ENCODE assay signal across 1 cellular context in the genomic region with DNA sequence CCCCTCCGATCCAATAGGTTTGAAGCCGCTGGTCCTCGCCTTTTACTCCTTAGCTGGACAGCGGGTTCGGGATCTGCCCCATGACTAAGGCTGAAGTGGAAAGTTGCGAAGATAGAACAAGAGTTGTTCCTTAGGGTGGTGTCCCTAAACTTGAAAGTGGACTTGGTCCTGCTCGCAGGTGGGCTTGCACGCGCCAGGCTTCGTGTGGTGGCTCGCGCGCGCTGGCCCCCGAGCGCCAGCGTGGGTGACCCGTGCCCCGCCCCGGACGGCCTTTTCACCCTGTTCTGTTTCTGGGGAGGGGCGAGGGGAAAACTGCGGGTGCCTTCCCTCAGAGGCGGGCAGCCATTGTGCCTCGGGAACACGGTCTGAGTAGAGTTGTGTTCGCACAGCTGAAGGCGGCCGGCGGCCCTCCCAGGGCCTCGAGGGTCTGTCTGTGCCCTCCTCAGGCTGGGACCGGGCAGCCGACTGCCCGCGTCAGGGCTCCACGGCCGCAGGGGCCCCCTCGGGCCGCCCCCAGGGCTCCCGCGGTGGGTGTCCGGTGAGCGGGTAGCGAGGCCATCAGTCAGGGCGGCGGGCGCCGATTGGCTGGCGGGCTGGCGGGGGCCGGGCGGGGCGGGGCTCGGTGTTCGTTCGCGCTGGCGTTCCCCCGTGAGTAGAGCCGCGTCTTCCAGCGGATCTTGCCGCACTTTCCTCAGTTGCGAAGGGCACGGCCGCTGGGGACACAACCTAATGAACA.
TF ChIP-seq lines count a peak whose summit lies in the region.

No MANE protein-coding gene starts in this region.

TF ChIP-seq in HepG2, 621 proteins besides CTCF, POLR2A, EP300 and RAD21 (continued from another document and continues in another):
- TF ChIP-seq ZNF33B (CRISPR knock-in tag; IDR thresholded peaks at IDR 0.05) (peak; percentile 96; the same call in 1 of the 2 replicates), SETDB1 (CRISPR knock-in tag; IDR thresholded peaks at IDR 0.05; ENCODE audit: borderline replicate concordance) (no peak), ZMYM4 (CRISPR knock-in tag; IDR thresholded peaks at IDR 0.05) (peak; percentile 53; the same call in 1 of the 2 replicates), SMYD3 (CRISPR knock-in tag; IDR thresholded peaks at IDR 0.05) (peak; percentile 85), PRMT3 (CRISPR knock-in tag; IDR thresholded peaks at IDR 0.05; ENCODE audit: borderline replicate concordance, low read depth) (no peak; the same call in none of the 2 replicates), ZNF17 (CRISPR knock-in tag; IDR thresholded peaks at IDR 0.05) (peak; percentile 50; the same call in 1 of the 2 replicates), FUBP1 (CRISPR knock-in tag; IDR thresholded peaks at IDR 0.05; ENCODE audit: borderline replicate concordance) (peak; percentile 59; the same call in 1 of the 2 replicates), KLF16 (CRISPR knock-in tag; IDR thresholded peaks at IDR 0.05) (peak in 1 of 2 experiments; percentile 81; a peak in 1 of 4 replicates), FOSL2 (CRISPR knock-in tag; IDR thresholded peaks at IDR 0.05) (no peak), PAX8 (CRISPR knock-in tag; IDR thresholded peaks at IDR 0.05; ENCODE audit: borderline replicate concordance) (peak; percentile 87; the same call in 1 of the 2 replicates), ZNF296 (CRISPR knock-in tag; conservative IDR thresholded peaks at IDR 0.05) (peak; percentile 49; the same call in 1 of the 2 replicates), RXRA (CRISPR knock-in tag; IDR thresholded peaks at IDR 0.05) (peak; percentile 84), ZNF276 (CRISPR knock-in tag; IDR thresholded peaks at IDR 0.05; ENCODE audit: low read depth) (0 out of 2 replicates have a peak, but pooled peaks have one; percentile 73), ZNF224 (CRISPR knock-in tag; IDR thresholded peaks at IDR 0.05) (no peak), ZNF136 (CRISPR knock-in tag; IDR thresholded peaks at IDR 0.05; ENCODE audit: low read depth) (peak; percentile 70; the same call in 1 of the 2 replicates), HOXA7 (CRISPR knock-in tag; IDR thresholded peaks at IDR 0.05) (no peak), ZNF441 (CRISPR knock-in tag; IDR thresholded peaks at IDR 0.05; ENCODE audit: borderline replicate concordance) (peak; percentile 62; the same call in 1 of the 2 replicates), TFDP2 (CRISPR knock-in tag; IDR thresholded peaks at IDR 0.05) (peak; percentile 80), THYN1 (CRISPR knock-in tag; IDR thresholded peaks at IDR 0.05; ENCODE audit: borderline replicate concordance, low read depth) (no peak; the same call in 1 of the 2 replicates), ZNF768 (CRISPR knock-in tag; IDR thresholded peaks at IDR 0.05) (peak; percentile 75; the same call in 1 of the 2 replicates), ZNF891 (CRISPR knock-in tag; IDR thresholded peaks at IDR 0.05) (peak; percentile 70)
- TF ChIP-seq, protein P1, sequence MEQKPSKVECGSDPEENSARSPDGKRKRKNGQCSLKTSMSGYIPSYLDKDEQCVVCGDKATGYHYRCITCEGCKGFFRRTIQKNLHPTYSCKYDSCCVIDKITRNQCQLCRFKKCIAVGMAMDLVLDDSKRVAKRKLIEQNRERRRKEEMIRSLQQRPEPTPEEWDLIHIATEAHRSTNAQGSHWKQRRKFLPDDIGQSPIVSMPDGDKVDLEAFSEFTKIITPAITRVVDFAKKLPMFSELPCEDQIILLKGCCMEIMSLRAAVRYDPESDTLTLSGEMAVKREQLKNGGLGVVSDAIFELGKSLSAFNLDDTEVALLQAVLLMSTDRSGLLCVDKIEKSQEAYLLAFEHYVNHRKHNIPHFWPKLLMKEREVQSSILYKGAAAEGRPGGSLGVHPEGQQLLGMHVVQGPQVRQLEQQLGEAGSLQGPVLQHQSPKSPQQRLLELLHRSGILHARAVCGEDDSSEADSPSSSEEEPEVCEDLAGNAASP (CRISPR knock-in tag; IDR thresholded peaks at IDR 0.05; ENCODE audit: borderline replicate concordance), result 0 out of 2 replicates have a peak, but pooled peaks have one; percentile 41
- TF ChIP-seq, protein P2, sequence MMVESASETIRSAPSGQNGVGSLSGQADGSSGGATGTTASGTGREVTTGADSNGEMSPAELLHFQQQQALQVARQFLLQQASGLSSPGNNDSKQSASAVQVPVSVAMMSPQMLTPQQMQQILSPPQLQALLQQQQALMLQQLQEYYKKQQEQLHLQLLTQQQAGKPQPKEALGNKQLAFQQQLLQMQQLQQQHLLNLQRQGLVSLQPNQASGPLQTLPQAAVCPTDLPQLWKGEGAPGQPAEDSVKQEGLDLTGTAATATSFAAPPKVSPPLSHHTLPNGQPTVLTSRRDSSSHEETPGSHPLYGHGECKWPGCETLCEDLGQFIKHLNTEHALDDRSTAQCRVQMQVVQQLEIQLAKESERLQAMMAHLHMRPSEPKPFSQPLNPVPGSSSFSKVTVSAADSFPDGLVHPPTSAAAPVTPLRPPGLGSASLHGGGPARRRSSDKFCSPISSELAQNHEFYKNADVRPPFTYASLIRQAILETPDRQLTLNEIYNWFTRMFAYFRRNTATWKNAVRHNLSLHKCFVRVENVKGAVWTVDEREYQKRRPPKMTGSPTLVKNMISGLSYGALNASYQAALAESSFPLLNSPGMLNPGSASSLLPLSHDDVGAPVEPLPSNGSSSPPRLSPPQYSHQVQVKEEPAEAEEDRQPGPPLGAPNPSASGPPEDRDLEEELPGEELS (CRISPR knock-in tag; IDR thresholded peaks at IDR 0.05), result peak; percentile 40; the same call in 1 of the 2 replicates
- TF ChIP-seq, protein P3, sequence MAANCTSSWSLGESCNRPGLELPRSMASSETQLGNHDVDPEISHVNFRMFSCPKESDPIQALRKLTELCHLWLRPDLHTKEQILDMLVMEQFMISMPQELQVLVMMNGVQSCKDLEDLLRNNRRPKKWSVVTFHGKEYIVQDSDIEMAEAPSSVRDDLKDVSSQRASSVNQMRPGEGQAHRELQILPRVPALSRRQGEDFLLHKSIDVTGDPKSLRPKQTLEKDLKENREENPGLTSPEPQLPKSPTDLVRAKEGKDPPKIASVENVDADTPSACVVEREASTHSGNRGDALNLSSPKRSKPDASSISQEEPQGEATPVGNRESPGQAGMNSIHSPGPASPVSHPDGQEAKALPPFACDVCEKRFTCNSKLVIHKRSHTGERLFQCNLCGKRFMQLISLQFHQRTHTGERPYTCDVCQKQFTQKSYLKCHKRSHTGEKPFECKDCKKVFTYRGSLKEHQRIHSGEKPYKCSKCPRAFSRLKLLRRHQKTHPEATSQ (CRISPR knock-in tag; IDR thresholded peaks at IDR 0.05; ENCODE audit: borderline replicate concordance), result peak; percentile 78; the same call in 1 of the 2 replicates
- TF ChIP-seq, protein P4, sequence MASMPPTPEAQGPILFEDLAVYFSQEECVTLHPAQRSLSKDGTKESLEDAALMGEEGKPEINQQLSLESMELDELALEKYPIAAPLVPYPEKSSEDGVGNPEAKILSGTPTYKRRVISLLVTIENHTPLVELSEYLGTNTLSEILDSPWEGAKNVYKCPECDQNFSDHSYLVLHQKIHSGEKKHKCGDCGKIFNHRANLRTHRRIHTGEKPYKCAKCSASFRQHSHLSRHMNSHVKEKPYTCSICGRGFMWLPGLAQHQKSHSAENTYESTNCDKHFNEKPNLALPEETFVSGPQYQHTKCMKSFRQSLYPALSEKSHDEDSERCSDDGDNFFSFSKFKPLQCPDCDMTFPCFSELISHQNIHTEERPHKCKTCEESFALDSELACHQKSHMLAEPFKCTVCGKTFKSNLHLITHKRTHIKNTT (CRISPR knock-in tag; IDR thresholded peaks at IDR 0.05), result no peak
- TF ChIP-seq, protein P5, sequence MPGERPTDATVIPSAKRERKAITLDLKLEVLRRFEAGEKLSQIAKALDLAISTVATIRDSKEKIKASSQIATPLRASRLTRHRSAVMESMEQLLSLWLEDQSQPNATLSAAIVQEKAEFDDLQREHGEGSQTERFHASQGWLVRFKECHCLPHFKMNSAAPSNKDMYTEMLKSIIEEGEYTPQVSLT (CRISPR knock-in tag; IDR thresholded peaks at IDR 0.05; ENCODE audit: borderline replicate concordance, low read depth), result no peak
- TF ChIP-seq, protein P6, sequence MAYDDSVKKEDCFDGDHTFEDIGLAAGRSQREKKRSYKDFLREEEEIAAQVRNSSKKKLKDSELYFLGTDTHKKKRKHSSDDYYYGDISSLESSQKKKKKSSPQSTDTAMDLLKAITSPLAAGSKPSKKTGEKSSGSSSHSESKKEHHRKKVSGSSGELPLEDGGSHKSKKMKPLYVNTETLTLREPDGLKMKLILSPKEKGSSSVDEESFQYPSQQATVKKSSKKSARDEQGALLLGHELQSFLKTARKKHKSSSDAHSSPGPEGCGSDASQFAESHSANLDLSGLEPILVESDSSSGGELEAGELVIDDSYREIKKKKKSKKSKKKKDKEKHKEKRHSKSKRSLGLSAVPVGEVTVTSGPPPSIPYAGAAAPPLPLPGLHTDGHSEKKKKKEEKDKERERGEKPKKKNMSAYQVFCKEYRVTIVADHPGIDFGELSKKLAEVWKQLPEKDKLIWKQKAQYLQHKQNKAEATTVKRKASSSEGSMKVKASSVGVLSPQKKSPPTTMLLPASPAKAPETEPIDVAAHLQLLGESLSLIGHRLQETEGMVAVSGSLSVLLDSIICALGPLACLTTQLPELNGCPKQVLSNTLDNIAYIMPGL (CRISPR knock-in tag; IDR thresholded peaks at IDR 0.05; ENCODE audit: borderline replicate concordance in 1 of 2, low read depth in 1 of 2), result peak; percentile 27 to 50; a peak in 2 of 4 replicates
- TF ChIP-seq, protein P7, sequence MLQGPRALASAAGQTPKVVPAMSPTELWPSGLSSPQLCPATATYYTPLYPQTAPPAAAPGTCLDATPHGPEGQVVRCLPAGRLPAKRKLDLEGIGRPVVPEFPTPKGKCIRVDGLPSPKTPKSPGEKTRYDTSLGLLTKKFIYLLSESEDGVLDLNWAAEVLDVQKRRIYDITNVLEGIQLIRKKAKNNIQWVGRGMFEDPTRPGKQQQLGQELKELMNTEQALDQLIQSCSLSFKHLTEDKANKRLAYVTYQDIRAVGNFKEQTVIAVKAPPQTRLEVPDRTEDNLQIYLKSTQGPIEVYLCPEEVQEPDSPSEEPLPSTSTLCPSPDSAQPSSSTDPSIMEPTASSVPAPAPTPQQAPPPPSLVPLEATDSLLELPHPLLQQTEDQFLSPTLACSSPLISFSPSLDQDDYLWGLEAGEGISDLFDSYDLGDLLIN (CRISPR knock-in tag; IDR thresholded peaks at IDR 0.05; ENCODE audit: borderline replicate concordance), result peak; percentile 84; the same call in 1 of the 2 replicates
- TF ChIP-seq, protein P8, sequence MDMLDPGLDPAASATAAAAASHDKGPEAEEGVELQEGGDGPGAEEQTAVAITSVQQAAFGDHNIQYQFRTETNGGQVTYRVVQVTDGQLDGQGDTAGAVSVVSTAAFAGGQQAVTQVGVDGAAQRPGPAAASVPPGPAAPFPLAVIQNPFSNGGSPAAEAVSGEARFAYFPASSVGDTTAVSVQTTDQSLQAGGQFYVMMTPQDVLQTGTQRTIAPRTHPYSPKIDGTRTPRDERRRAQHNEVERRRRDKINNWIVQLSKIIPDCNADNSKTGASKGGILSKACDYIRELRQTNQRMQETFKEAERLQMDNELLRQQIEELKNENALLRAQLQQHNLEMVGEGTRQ (IDR thresholded peaks at IDR 0.05; ENCODE audit: low read depth, low read length), result no peak
- TF ChIP-seq, protein P8 (CRISPR knock-in tag; IDR thresholded peaks at IDR 0.05; ENCODE audit: borderline replicate concordance), result peak; percentile 14; the same call in 1 of the 2 replicates
- TF ChIP-seq, protein P9, sequence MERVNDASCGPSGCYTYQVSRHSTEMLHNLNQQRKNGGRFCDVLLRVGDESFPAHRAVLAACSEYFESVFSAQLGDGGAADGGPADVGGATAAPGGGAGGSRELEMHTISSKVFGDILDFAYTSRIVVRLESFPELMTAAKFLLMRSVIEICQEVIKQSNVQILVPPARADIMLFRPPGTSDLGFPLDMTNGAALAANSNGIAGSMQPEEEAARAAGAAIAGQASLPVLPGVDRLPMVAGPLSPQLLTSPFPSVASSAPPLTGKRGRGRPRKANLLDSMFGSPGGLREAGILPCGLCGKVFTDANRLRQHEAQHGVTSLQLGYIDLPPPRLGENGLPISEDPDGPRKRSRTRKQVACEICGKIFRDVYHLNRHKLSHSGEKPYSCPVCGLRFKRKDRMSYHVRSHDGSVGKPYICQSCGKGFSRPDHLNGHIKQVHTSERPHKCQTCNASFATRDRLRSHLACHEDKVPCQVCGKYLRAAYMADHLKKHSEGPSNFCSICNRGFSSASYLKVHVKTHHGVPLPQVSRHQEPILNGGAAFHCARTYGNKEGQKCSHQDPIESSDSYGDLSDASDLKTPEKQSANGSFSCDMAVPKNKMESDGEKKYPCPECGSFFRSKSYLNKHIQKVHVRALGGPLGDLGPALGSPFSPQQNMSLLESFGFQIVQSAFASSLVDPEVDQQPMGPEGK (CRISPR knock-in tag; IDR thresholded peaks at IDR 0.05), result peak; percentile 98
